Comparison of ENCODE assay signal across 14 cellular contexts in the genomic region with DNA sequence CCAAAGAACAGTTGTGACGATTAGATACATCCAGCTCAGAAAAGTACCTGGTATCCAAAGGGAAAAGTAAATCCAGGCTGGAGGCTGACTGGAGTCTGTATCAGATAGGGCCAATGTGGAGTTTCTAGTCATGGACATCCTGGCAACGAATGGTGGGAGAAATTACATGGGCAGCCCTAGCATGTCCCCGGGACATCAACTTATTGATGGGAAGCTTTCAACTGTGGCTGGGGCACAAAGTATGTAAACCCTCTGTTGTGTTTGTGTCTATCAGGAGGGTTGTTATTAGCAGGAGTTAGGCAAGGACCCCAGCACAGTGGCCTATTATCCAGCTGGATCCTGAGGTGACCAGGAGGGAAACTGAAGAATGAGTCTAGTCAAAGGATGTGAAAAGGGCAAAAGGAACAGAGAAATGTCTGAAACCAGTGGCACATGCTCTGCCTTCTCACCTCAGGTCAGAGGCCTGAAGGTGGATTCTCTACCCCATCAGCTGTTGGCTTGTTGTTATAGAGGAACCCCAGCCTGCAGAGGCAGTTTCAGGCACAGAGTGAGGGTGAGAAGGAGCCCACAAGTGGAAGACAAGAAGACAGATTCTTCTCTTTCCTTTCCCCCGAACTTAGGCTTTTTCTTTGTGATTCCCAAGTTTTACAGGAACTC. TPM values are rescaled to one million over a fixed set of nuclear protein-coding genes. Genes with fewer than 3 reads are reported as not detected.
A peak's percentile ranks its signal among the peaks of the same experiment; 100 is the strongest.
DNase-seq lines count a peak whose midpoint lies in the region; ATAC-seq and TF ChIP-seq lines count a peak whose summit lies in the region.
"Had no signal": no experiment of that assay in that cellular context is flagged by ENCODE, and none has a peak within 500 bp of the region (broad histone marks: within the 10 kb centered on the region; RNA-seq: fewer than 3 reads in every experiment).

No MANE protein-coding gene starts in this region.

- H3K27me3 ChIP-seq in ascending aorta = no peaks in the 10 kb centered on the region

- H3K9me3 ChIP-seq in ascending aorta = no peaks in the 10 kb centered on the region

- intact Hi-C loops in ascending aorta (cut with DNase I) = no loop called here

- no peaks in the 10 kb centered on the region for H3K36me3 Mint-ChIP-seq in memory B cell
- H3K36me3 Mint-ChIP-seq: CD8-positive, alpha-beta memory T cell had no signal

- H3K4me1 Mint-ChIP-seq in memory B cell = peaks cover 2% of the 10 kb centered on the region
- H3K4me1 Mint-ChIP-seq: activated T-helper 17 cell treated with anti-CD3 and anti-CD28 coated beads, Interleukin-2, amount 50 U/mL, for 72 hours; CD8-positive, alpha-beta memory T cell had no signal

- H3K36me3 ChIP-seq in ascending aorta = no peaks in the 10 kb centered on the region

- H3K4me3 ChIP-seq in ascending aorta = no peak overlapping the region

- no peaks in the 10 kb centered on the region for H3K4me1 ChIP-seq in ascending aorta
- H3K4me1 ChIP-seq: parathyroid adenoma had no signal

- ATAC-seq in GM18909 (IDR thresholded peaks at IDR 0.05; ENCODE audit: poor library complexity, unreplicated experiment) (peak; percentile 76), GM21515 (IDR thresholded peaks at IDR 0.05; ENCODE audit: unreplicated experiment) (peak; percentile 63), HG03095 (IDR thresholded peaks at IDR 0.05; ENCODE audit: unreplicated experiment) (peak; percentile 99), memory B cell (ENCODE audit: low read depth) (peak; percentile 35)

- no peak for TF ChIP-seq CTCF in ascending aorta (IDR thresholded peaks at IDR 0.05)

- peaks cover 16% of the 10 kb centered on the region for H3K27me3 Mint-ChIP-seq in memory B cell

- no peak for DNase-seq in memory B cell (ENCODE audit: low spot score in 2 of 2)
- no peak for DNase-seq in ascending aorta (ENCODE audit: low spot score in 2 of 2)
- no peak for DNase-seq in stimulated activated naive CD4-positive, alpha-beta T cell treated with Interleukin-2 at 50 U/mL for 16 hours (lab: John Stamatoyannopoulos, UW)
- no peak for DNase-seq in SKM-1 (lab: John Stamatoyannopoulos, UW; ENCODE audit: unreplicated experiment)
- DNase-seq: CD8-positive, alpha-beta memory T cell; hippocampal formation; NCI-H524 treated with DMSO at 0.1 percent for 48 hours; SIG-M5 had no signal

- H3K27ac ChIP-seq in ascending aorta = no peak overlapping the region
- H3K27ac ChIP-seq: parathyroid adenoma had no signal

- peaks cover 4% of the 10 kb centered on the region for H3K9me3 Mint-ChIP-seq in memory B cell
- H3K9me3 Mint-ChIP-seq: activated T-helper 17 cell treated with anti-CD3 and anti-CD28 coated beads, Interleukin-2, amount 50 U/mL, for 72 hours; CD8-positive, alpha-beta memory T cell had no signal

- H3K4me3 Mint-ChIP-seq in memory B cell = no peak overlapping the region
- H3K4me3 Mint-ChIP-seq: activated T-helper 17 cell treated with anti-CD3 and anti-CD28 coated beads, Interleukin-2, amount 50 U/mL, for 72 hours; CD8-positive, alpha-beta memory T cell had no signal

- H3K27ac Mint-ChIP-seq in memory B cell = no peak overlapping the region
- H3K27ac Mint-ChIP-seq: activated T-helper 17 cell treated with anti-CD3 and anti-CD28 coated beads, Interleukin-2, amount 50 U/mL, for 72 hours had no signal

RNA-seq across cellular contexts. Expression of a gene that starts 19.9 kb away (rescaled TPM):
- not detected for total RNA-seq in ascending aorta
- total RNA-seq: activated T-helper 17 cell treated with anti-CD3 and anti-CD28 coated beads, Interleukin-2, amount 50 U/mL, for 72 hours; CD8-positive, alpha-beta memory T cell; M059J had no signal

RNA-seq across cellular contexts. Expression of a gene that starts 44.0 kb away (rescaled TPM):
- total RNA-seq in ascending aorta = not detected
- total RNA-seq: activated T-helper 17 cell treated with anti-CD3 and anti-CD28 coated beads, Interleukin-2, amount 50 U/mL, for 72 hours; CD8-positive, alpha-beta memory T cell had no signal

RNA-seq across cellular contexts. Expression of a gene that starts 44.7 kb away (rescaled TPM):
- not detected for total RNA-seq in ascending aorta
- total RNA-seq: activated T-helper 17 cell treated with anti-CD3 and anti-CD28 coated beads, Interleukin-2, amount 50 U/mL, for 72 hours; CD8-positive, alpha-beta memory T cell; M059J had no signal

Comparison
In these comparisons a context has a peak if more than half of its experiments do, and no peak if none do; other contexts are left out.
1. ATAC-seq: peak in every context shown above with its lines; median percentile 99 in HG03095; 76 in GM18909; 63 in GM21515; 35 in memory B cell.